Comparison of ENCODE assay signal across 8 cellular contexts in the genomic region with DNA sequence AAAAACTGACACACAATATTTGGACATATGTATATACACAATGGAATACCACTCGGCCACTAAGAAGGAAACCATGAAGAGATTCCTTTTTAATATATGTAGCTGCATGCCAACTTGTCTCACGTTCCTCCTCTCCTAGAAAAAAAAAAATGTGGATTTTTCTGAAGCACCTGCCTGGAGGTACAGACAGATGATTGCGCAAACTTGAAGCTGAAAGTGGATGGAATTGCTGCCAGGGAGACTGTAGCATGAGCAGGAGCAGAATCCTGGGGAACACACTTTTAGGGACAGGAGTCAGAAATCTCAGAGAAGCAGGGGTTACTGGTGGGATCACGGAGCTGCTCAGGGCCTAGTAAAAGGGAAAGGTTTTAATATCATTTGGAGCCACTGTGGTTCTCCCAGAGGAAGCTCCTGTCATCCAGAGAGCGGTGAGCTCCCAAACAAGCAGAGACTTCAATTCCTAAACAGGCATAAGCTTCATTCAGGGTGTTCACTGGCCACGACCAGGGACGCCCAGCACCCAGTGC. TPM values are rescaled to one million over a fixed set of nuclear protein-coding genes. Genes with fewer than 3 reads are reported as not detected.
DNase-seq lines count a peak whose midpoint lies in the region; ATAC-seq and TF ChIP-seq lines count a peak whose summit lies in the region.

No MANE protein-coding gene starts in this region.

- H3K27me3 ChIP-seq in fibroblast of lung (ENCODE audit: control insufficient read depth, insufficient read depth, low read length) = no peaks in the 10 kb centered on the region
- H3K27me3 ChIP-seq in gastrocnemius medialis = no peaks in the 10 kb centered on the region

- no peak for TF ChIP-seq POLR2A in gastrocnemius medialis (IDR thresholded peaks at IDR 0.05)

- H3K4me1 ChIP-seq in fibroblast of lung (ENCODE audit: control insufficient read depth, extremely low read depth, insufficient read depth, low read length) = peaks cover 2% of the 10 kb centered on the region
- H3K4me1 ChIP-seq in gastrocnemius medialis = peaks cover 12 to 33% of the 10 kb centered on the region in 2 donors

- H3K27ac ChIP-seq in RWPE1 (peak overlapping the region; percentile 87), fibroblast of lung (ENCODE audit: insufficient read depth, low read length) (no peak overlapping the region), gastrocnemius medialis (peak overlapping the region; percentile 82 to 96 (median 89))

- peak overlapping the region; percentile 55 for H2AFZ ChIP-seq in fibroblast of lung (ENCODE audit: low read length)

- ATAC-seq in gastrocnemius medialis (no peak), HG02938 (IDR thresholded peaks at IDR 0.05; ENCODE audit: unreplicated experiment) (no peak), GM21619 (IDR thresholded peaks at IDR 0.05; ENCODE audit: unreplicated experiment) (no peak)

- DNase-seq in GM12865 (ENCODE audit: low read depth) = no peak
- no peak for DNase-seq in RWPE1 (ENCODE audit: low spot score)
- DNase-seq in fibroblast of lung (ENCODE audit: low read depth in 2 of 2) = no peak
- DNase-seq in gastrocnemius medialis = no peak
- DNase-seq in islet precursor cell = no peak
- DNase-seq in NCI-H2081 treated with DMSO at 0.1 percent for 48 hours (lab: John Stamatoyannopoulos, UW) = no peak

- H3K79me2 ChIP-seq in fibroblast of lung (ENCODE audit: control insufficient read depth, insufficient read depth, low read length) = no peaks in the 10 kb centered on the region

- H3K9me3 ChIP-seq in fibroblast of lung (ENCODE audit: control insufficient read depth, insufficient read depth, low read depth, low read length) = no peaks in the 10 kb centered on the region
- H3K9me3 ChIP-seq in gastrocnemius medialis = no peaks in the 10 kb centered on the region

- in situ Hi-C loops in gastrocnemius medialis (cut with MboI; ENCODE audit: low sequenced_read_pairs in 4 of 4) = loop anchor here in 1 of 4 donors (25.0 kb wide), 1 partner anchor 276 kb away; no protein-coding TSS in a partner anchor

- peak overlapping the region; percentile 87 for H3K4me2 ChIP-seq in fibroblast of lung (ENCODE audit: extremely low read depth, insufficient read depth, low read length)

- POLR2A ChIA-PET in RWPE1 (lab: Yijun Ruan, JAX; ENCODE audit: low non-redundant PET) = no interaction called here

- no peaks in the 10 kb centered on the region for H4K20me1 ChIP-seq in fibroblast of lung (ENCODE audit: control insufficient read depth, extremely low read depth, insufficient read depth, low read length)

- no peaks in the 10 kb centered on the region for H3K36me3 ChIP-seq in fibroblast of lung (ENCODE audit: control insufficient read depth, insufficient read depth, low read length)
- peaks cover 0 to 5% of the 10 kb centered on the region in 2 donors for H3K36me3 ChIP-seq in gastrocnemius medialis

- intact Hi-C loops in gastrocnemius medialis (cut with DNase I; ENCODE audit: low total_unique reads) = loop anchor here (1.0 to 5.0 kb wide), 5 partner anchors 24 to 291 kb away; a partner anchor contains a TSS

- TF ChIP-seq CTCF in GM12865 (IDR thresholded peaks at IDR 0.05; ENCODE audit: insufficient read depth, low read depth, low read length, missing control alignments) (no peak), RWPE1 (conservative IDR thresholded peaks at IDR 0.05; ENCODE audit: low read depth) (no peak), fibroblast of lung (conservative IDR thresholded peaks at IDR 0.05 in 1 of 2, IDR thresholded peaks at IDR 0.05 in 1 of 2; ENCODE audit: low read depth in 1 of 2, low read length in 2 of 2) (no peak), gastrocnemius medialis (IDR thresholded peaks at IDR 0.05 in 4 of 5, conservative IDR thresholded peaks at IDR 0.05 in 1 of 5) (no peak)

- CTCF ChIA-PET in RWPE1 (lab: Yijun Ruan, JAX) = interaction anchor here (0.6 to 2.0 kb wide), 4 partner anchors 31 to 107 kb away, joined by 3 to 10 read pairs (median 3); a partner anchor contains a TSS

- H3K4me3 ChIP-seq in GM12865 (ENCODE audit: low read depth, low read length) (peak overlapping the region; percentile 78), fibroblast of lung (replicated peaks in 1 of 4; ENCODE audit: control extremely low read depth in 1 of 4, insufficient read depth in 1 of 4, low read depth in 3 of 4, low read length in 4 of 4) (peak overlapping the region; percentile 53 to 74 (median 61)), gastrocnemius medialis (peak overlapping the region; percentile 60 to 88 (median 76))

- no peak overlapping the region for H3K9ac ChIP-seq in fibroblast of lung (ENCODE audit: insufficient read depth, low read length)

RNA-seq across cellular contexts. Expression of a gene that starts 0.6 kb away (rescaled TPM):
- 23.3 and 25.9 TPM in 2 replicates for total RNA-seq in fibroblast of lung
- polyA plus RNA-seq in fibroblast of lung = 9.4 and 14.3 TPM in 2 replicates
- 13.6 and 21.1 TPM in 2 replicates for polyA plus RNA-seq in fibroblast of lung (2012)
- 12.0 and 12.3 TPM in 2 replicates for polyA minus RNA-seq in fibroblast of lung (ENCODE audit: low replicate concordance)
- total RNA-seq in gastrocnemius medialis = 10 to 100 TPM; 22.8 to 71.0 (median 33.6) TPM

RNA-seq across cellular contexts. Expression of a gene that starts 30.8 kb away (rescaled TPM):
- total RNA-seq in fibroblast of lung = not detected in 2 replicates
- polyA plus RNA-seq in fibroblast of lung = not detected in 2 replicates
- not detected in 2 replicates for polyA plus RNA-seq in fibroblast of lung (2012)
- not detected in 2 replicates for polyA minus RNA-seq in fibroblast of lung (ENCODE audit: low replicate concordance)
- total RNA-seq in gastrocnemius medialis = not detected
